29 cellular contexts compared by ENCODE assay signal in the genomic region with DNA sequence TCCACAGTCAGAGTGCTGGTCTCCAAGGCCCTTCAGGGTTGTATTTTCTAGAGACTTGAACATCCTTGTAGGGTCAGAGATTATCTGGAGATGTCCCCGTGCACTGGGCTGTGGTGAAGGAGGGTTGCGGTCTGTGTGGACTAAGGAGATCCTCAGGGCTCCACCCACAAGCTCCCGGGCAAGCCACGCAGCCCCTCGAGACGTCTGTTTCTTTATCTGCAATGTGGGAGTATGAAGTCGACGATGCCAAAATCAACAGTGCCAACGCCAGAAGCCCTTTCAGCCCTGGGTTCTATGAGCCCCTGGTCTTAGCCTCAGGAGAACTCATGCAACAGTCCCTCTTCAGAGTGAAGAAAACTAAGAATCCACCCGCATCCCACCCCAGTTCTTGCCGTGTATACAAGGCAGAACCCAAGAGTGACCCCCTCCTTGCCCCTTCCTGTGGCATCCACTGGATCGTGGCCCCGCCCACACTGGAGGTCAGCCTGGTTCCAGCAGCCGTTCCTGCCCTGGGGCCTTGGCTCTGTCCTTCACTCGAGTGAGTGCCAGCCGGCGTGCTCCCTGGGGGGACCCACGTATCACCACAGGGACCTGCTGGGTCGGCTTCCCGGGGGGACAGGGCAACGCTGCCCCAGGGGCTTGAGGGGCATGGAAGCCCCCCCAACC. TPM values are rescaled to one million over a fixed set of nuclear protein-coding genes. Genes with fewer than 3 reads are reported as not detected.
"Had no signal": no experiment of that assay in that cellular context is flagged by ENCODE, and none has a peak within 500 bp of the region (broad histone marks: within the 10 kb centered on the region; RNA-seq: fewer than 3 reads in every experiment).

No MANE protein-coding gene starts in this region.

- H3K4me2 ChIP-seq: smooth muscle cell had no signal

- H2AFZ ChIP-seq: parathyroid adenoma had no signal

- H3K9me3 ChIP-seq: psoas muscle, right atrium auricular region, suprapubic skin, tibial artery had no signal

- H3K27ac ChIP-seq: esophagus muscularis mucosa, foreskin keratinocyte, heart left ventricle, parathyroid adenoma, psoas muscle, right atrium auricular region, suprapubic skin, tibial artery had no signal

- H3K4me3 ChIP-seq: esophagus muscularis mucosa, heart left ventricle, psoas muscle, right atrium auricular region, smooth muscle cell, suprapubic skin, tibial artery had no signal

- H3K4me1 Mint-ChIP-seq: endodermal cell had no signal

- DNase-seq: activated CD4-positive, alpha-beta memory T cell treated with anti-CD3 and anti-CD28 coated beads, Interleukin-2, amount 10 ng/mL, durations not matched to agents 7 days and 5 days; activated CD4-positive, alpha-beta T cell treated with anti-CD3 and anti-CD28 coated beads, Interleukin-2, amount 10 ng/mL, durations not matched to agents 24 days and 14 days; activated CD4-positive, CD25-positive, alpha-beta regulatory T cell treated with anti-CD3 and anti-CD28 coated beads, Interleukin-2, amount 50 U/mL, for 72 hours; activated naive CD8-positive, alpha-beta T cell treated with anti-CD3 and anti-CD28 coated beads, Interleukin-2, amount 50 U/mL, for 24 hours; activated T-cell treated with anti-CD3 and anti-CD28 coated beads, Interleukin-2, amount 50 U/mL, for 4 hours; endodermal cell; foreskin keratinocyte; hypothalamus; immature natural killer cell; nephron progenitor cell; psoas muscle; stimulated activated CD4-positive, alpha-beta T cell treated with anti-CD3 and anti-CD28 coated beads, Interleukin-15, amount 100 ng/mL, for 24 hours; stimulated activated CD4-positive, alpha-beta T cell treated with anti-CD3 and anti-CD28 coated beads, Interleukin-2, amount 100 ng/mL, for 24 hours; stimulated activated naive B cell treated with anti-CD40 and anti-IgM and Interleukin-4, amounts not matched to agents 10 μg/mL and 1 μg/mL and 100 μg/mL, for 72 hours; T-helper 2 cell; tibial artery had no signal

- H3K27ac Mint-ChIP-seq: activated CD4-positive, alpha-beta memory T cell treated with anti-CD3 and anti-CD28 coated beads, Interleukin-2, amount 10 ng/mL, durations not matched to agents 7 days and 5 days; activated CD4-positive, alpha-beta T cell treated with anti-CD3 and anti-CD28 coated beads, Interleukin-2, amount 10 ng/mL, durations not matched to agents 24 days and 14 days; activated naive CD4-positive, alpha-beta T cell treated with anti-CD3 and anti-CD28 coated beads, Interleukin-2, amount 50 U/mL, for 24 hours; activated naive CD8-positive, alpha-beta T cell treated with anti-CD3 and anti-CD28 coated beads, Interleukin-2, amount 50 U/mL, for 24 hours; activated T-helper 17 cell treated with anti-CD3 and anti-CD28 coated beads, Interleukin-2, amount 50 U/mL, for 72 hours; dendritic cell treated with granulocyte-macrophage colony-stimulating factor and Interleukin-4, amounts not matched to agents 40 ng/mL and 50 ng/mL, for 4 days; endodermal cell; immature natural killer cell; memory B cell; nephron progenitor cell; stimulated activated naive B cell treated with anti-CD40 and anti-IgM and Interleukin-4, amounts not matched to agents 10 μg/mL and 1 μg/mL and 100 μg/mL, for 72 hours had no signal

- H3K79me2 ChIP-seq: parathyroid adenoma had no signal

- H3K9ac ChIP-seq: parathyroid adenoma had no signal

- H3K9me3 Mint-ChIP-seq: activated CD4-positive, alpha-beta memory T cell treated with anti-CD3 and anti-CD28 coated beads, Interleukin-2, amount 10 ng/mL, durations not matched to agents 7 days and 5 days; activated CD4-positive, alpha-beta T cell treated with anti-CD3 and anti-CD28 coated beads, Interleukin-2, amount 10 ng/mL, durations not matched to agents 24 days and 14 days; activated naive CD4-positive, alpha-beta T cell treated with anti-CD3 and anti-CD28 coated beads, Interleukin-2, amount 50 U/mL, for 24 hours; activated naive CD8-positive, alpha-beta T cell treated with anti-CD3 and anti-CD28 coated beads, Interleukin-2, amount 50 U/mL, for 24 hours; activated T-cell treated with anti-CD3 and anti-CD28 coated beads, Interleukin-2, amount 50 U/mL, for 4 hours; activated T-helper 17 cell treated with anti-CD3 and anti-CD28 coated beads, Interleukin-2, amount 50 U/mL, for 72 hours; central memory CD8-positive, alpha-beta T cell; dendritic cell treated with granulocyte-macrophage colony-stimulating factor and Interleukin-4, amounts not matched to agents 40 ng/mL and 50 ng/mL, for 4 days; endodermal cell; memory B cell had no signal

- ATAC-seq: activated naive CD8-positive, alpha-beta T cell treated with anti-CD3 and anti-CD28 coated beads, Interleukin-2, amount 50 U/mL, for 24 hours; activated T-cell treated with anti-CD3 and anti-CD28 coated beads, Interleukin-2, amount 50 U/mL, for 4 hours; activated T-helper 17 cell treated with anti-CD3 and anti-CD28 coated beads, Interleukin-2, amount 50 U/mL, for 72 hours; foreskin keratinocyte; heart left ventricle; psoas muscle; stimulated activated naive B cell treated with anti-CD40 and anti-IgM and Interleukin-4, amounts not matched to agents 10 μg/mL and 1 μg/mL and 100 μg/mL, for 72 hours had no signal

- H3K36me3 Mint-ChIP-seq: activated naive CD4-positive, alpha-beta T cell treated with anti-CD3 and anti-CD28 coated beads, Interleukin-2, amount 50 U/mL, for 24 hours; immature natural killer cell; memory B cell; stimulated activated naive B cell treated with anti-CD40 and anti-IgM and Interleukin-4, amounts not matched to agents 10 μg/mL and 1 μg/mL and 100 μg/mL, for 72 hours had no signal

- H3K4me1 ChIP-seq: foreskin keratinocyte, heart left ventricle, parathyroid adenoma, psoas muscle, right atrium auricular region, suprapubic skin had no signal

- FAIRE-seq: bronchial epithelial cell had no signal

- H3K4me3 Mint-ChIP-seq: activated CD4-positive, alpha-beta memory T cell treated with anti-CD3 and anti-CD28 coated beads, Interleukin-2, amount 10 ng/mL, durations not matched to agents 7 days and 5 days; activated CD4-positive, alpha-beta T cell treated with anti-CD3 and anti-CD28 coated beads, Interleukin-2, amount 10 ng/mL, durations not matched to agents 24 days and 14 days; activated naive CD4-positive, alpha-beta T cell treated with anti-CD3 and anti-CD28 coated beads, Interleukin-2, amount 50 U/mL, for 24 hours; activated naive CD8-positive, alpha-beta T cell treated with anti-CD3 and anti-CD28 coated beads, Interleukin-2, amount 50 U/mL, for 24 hours; activated T-cell treated with anti-CD3 and anti-CD28 coated beads, Interleukin-2, amount 50 U/mL, for 4 hours; activated T-helper 17 cell treated with anti-CD3 and anti-CD28 coated beads, Interleukin-2, amount 50 U/mL, for 72 hours; central memory CD8-positive, alpha-beta T cell; dendritic cell treated with granulocyte-macrophage colony-stimulating factor and Interleukin-4, amounts not matched to agents 40 ng/mL and 50 ng/mL, for 4 days; endodermal cell; immature natural killer cell; memory B cell; nephron progenitor cell; stimulated activated naive B cell treated with anti-CD40 and anti-IgM and Interleukin-4, amounts not matched to agents 10 μg/mL and 1 μg/mL and 100 μg/mL, for 72 hours had no signal

- H3K36me3 ChIP-seq: esophagus muscularis mucosa, heart left ventricle, right atrium auricular region, suprapubic skin, tibial artery had no signal

RNA-seq across cellular contexts. Expression of a gene that starts 6.0 kb away (rescaled TPM):
- total RNA-seq: activated CD4-positive, alpha-beta memory T cell treated with anti-CD3 and anti-CD28 coated beads, Interleukin-2, amount 10 ng/mL, durations not matched to agents 7 days and 5 days; activated CD4-positive, alpha-beta T cell treated with anti-CD3 and anti-CD28 coated beads, Interleukin-2, amount 10 ng/mL, durations not matched to agents 24 days and 14 days; activated T-helper 17 cell treated with anti-CD3 and anti-CD28 coated beads, Interleukin-2, amount 50 U/mL, for 72 hours; bronchial epithelial cell; esophagus muscularis mucosa; heart left ventricle; lower leg skin; psoas muscle; right atrium auricular region; smooth muscle cell had no signal
- polyA plus RNA-seq: heart left ventricle, immature natural killer cell, smooth muscle cell had no signal
